Comparison of ENCODE assay signal across 8 cellular contexts in the genomic region with DNA sequence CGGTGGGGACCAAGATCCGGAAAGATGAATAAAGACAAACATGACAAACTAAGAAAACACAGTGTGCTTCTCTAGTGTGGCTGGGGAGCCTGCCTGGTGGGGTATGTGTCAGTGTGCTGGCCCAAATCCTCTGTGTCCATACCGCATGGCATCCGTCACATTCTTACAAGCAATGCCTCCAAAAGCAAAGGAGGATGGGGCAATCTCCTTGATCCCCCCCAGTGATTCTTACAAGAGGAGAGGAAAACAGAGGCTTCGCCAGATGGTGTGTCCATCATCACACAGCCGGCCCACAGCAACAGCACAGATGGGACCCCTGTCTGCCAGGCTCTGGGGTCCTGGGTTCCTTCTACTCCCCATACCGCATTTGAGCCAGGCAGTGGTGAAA. TPM values are rescaled to one million over a fixed set of nuclear protein-coding genes. Genes with fewer than 3 reads are reported as not detected.
A peak's percentile ranks its signal among the peaks of the same experiment; 100 is the strongest.
DNase-seq lines count a peak whose midpoint lies in the region; ATAC-seq and TF ChIP-seq lines count a peak whose summit lies in the region.

No MANE protein-coding gene starts in this region.

- no peak overlapping the region for H3K27ac Mint-ChIP-seq in activated CD4-positive, alpha-beta T cell treated with anti-CD3 and anti-CD28 coated beads, Interleukin-2, amount 10 ng/mL, durations not matched to agents 7 days and 5 days

- 45 to 59% methylated on average over 5 to 7 of the region's 7 CpGs for WGBS in thyroid gland, 2 donors

- no peak for TF ChIP-seq CTCF in ascending aorta (IDR thresholded peaks at IDR 0.05)
- no peak for TF ChIP-seq CTCF in left lung (IDR thresholded peaks at IDR 0.05)
- TF ChIP-seq CTCF in thyroid gland (IDR thresholded peaks at IDR 0.05): no peak

- no peak overlapping the region for H3K4me2 ChIP-seq in Karpas-422 (ENCODE audit: low read depth, low read length, poor library complexity, severe bottlenecking)

- H3K9me2 ChIP-seq in Karpas-422 (replicated peaks; ENCODE audit: insufficient read depth, low read length): no peaks in the 10 kb centered on the region

- peak overlapping the region; percentile 44 for H3K4me3 Mint-ChIP-seq in activated CD4-positive, alpha-beta T cell treated with anti-CD3 and anti-CD28 coated beads, Interleukin-2, amount 10 ng/mL, durations not matched to agents 7 days and 5 days

- no peak for TF ChIP-seq POLR2A in thyroid gland (IDR thresholded peaks at IDR 0.05)

- peaks cover 22 to 32% of the 10 kb centered on the region in 2 donors for H3K4me1 ChIP-seq in ascending aorta
- H3K4me1 ChIP-seq in left lung: peaks cover 18 to 56% of the 10 kb centered on the region in 2 donors
- H3K4me1 ChIP-seq in thyroid gland: peaks cover 29 to 33% of the 10 kb centered on the region in 2 donors
- no peaks in the 10 kb centered on the region for H3K4me1 ChIP-seq in Karpas-422 (ENCODE audit: low read length)

- POLR2A ChIA-PET in activated CD4-positive, alpha-beta T cell treated with anti-CD3 and anti-CD28 coated beads, Interleukin-2, amount 10 ng/mL, durations not matched to agents 7 days and 5 days (lab: Charles Lee): no interaction called here

- H3K9ac ChIP-seq in Karpas-422 (ENCODE audit: low read length): no peak overlapping the region

- H3K27ac ChIP-seq in ascending aorta (peak overlapping the region; percentile 79 to 86), left lung (peak overlapping the region; percentile 87 to 88), thyroid gland (peak overlapping the region; percentile 69 to 74 (median 71)), Karpas-422 (ENCODE audit: low read length) (no peak overlapping the region)

- no peak overlapping the region for H2AFZ ChIP-seq in Karpas-422 (ENCODE audit: low read length)

- no peaks in the 10 kb centered on the region for H4K20me1 ChIP-seq in Karpas-422 (ENCODE audit: insufficient read depth, low read depth, low read length)

- DNase-seq in activated CD4-positive, alpha-beta T cell treated with anti-CD3 and anti-CD28 coated beads, Interleukin-2, amount 10 ng/mL, durations not matched to agents 7 days and 5 days: no peak
- DNase-seq in activated CD4-positive, alpha-beta T cell treated with anti-CD3 and anti-CD28 coated beads, Interleukin-2, amount 50 U/mL, for 4 hours: no peak
- DNase-seq in ascending aorta (ENCODE audit: low spot score in 2 of 2) (peak in 1 of 2 donors; percentile 79), left lung (no peak), thyroid gland (peak in 1 of 2 donors; percentile 22), middle frontal gyrus (ENCODE audit: extremely low spot score, low spot score) (no peak), Karpas-422 (no peak)
- no peak for DNase-seq in stimulated activated naive CD4-positive, alpha-beta T cell treated with Interleukin-2 at 50 U/mL for 16 hours (lab: John Stamatoyannopoulos, UW)

- H3K36me3 ChIP-seq in ascending aorta: peaks cover 0 to 8% of the 10 kb centered on the region in 2 donors
- H3K36me3 ChIP-seq in left lung: no peaks in the 10 kb centered on the region
- no peaks in the 10 kb centered on the region for H3K36me3 ChIP-seq in thyroid gland
- no peaks in the 10 kb centered on the region for H3K36me3 ChIP-seq in Karpas-422 (ENCODE audit: insufficient read depth, low read length)

- H3K27me3 ChIP-seq in ascending aorta (no peaks in the 10 kb centered on the region), left lung (no peaks in the 10 kb centered on the region), thyroid gland (no peaks in the 10 kb centered on the region), Karpas-422 (ENCODE audit: low read length) (no peaks in the 10 kb centered on the region)

- peaks cover 6% of the 10 kb centered on the region for H3K27me3 Mint-ChIP-seq in activated CD4-positive, alpha-beta T cell treated with anti-CD3 and anti-CD28 coated beads, Interleukin-2, amount 10 ng/mL, durations not matched to agents 7 days and 5 days

- no peaks in the 10 kb centered on the region for H3K9me3 Mint-ChIP-seq in activated CD4-positive, alpha-beta T cell treated with anti-CD3 and anti-CD28 coated beads, Interleukin-2, amount 10 ng/mL, durations not matched to agents 7 days and 5 days

- H3K36me3 Mint-ChIP-seq in activated CD4-positive, alpha-beta T cell treated with anti-CD3 and anti-CD28 coated beads, Interleukin-2, amount 10 ng/mL, durations not matched to agents 7 days and 5 days (ENCODE audit: low read depth): no peaks in the 10 kb centered on the region

- no peak for ATAC-seq in left lung

- intact Hi-C loops in ascending aorta (cut with DNase I): loop anchor here (1.0 to 10.0 kb wide), 6 partner anchors 17 to 522 kb away; partner anchors contain the start of genes ARPC4, BRPF1, CRELD1 and JAGN1
- intact Hi-C loops in left lung (cut with DNase I): no loop called here
- intact Hi-C loops in thyroid gland (cut with DNase I): no loop called here

- H3K4me3 ChIP-seq in ascending aorta (peak overlapping the region; percentile 62 to 89), left lung (peak overlapping the region; percentile 38 to 57), thyroid gland (replicated peaks in 1 of 3) (peak overlapping the region in 2 of 3 donors; percentile 26 to 46), Karpas-422 (ENCODE audit: low read length) (no peak overlapping the region)

- H3K79me2 ChIP-seq in Karpas-422 (ENCODE audit: low read length): no peaks in the 10 kb centered on the region

- H3K4me1 Mint-ChIP-seq in activated CD4-positive, alpha-beta T cell treated with anti-CD3 and anti-CD28 coated beads, Interleukin-2, amount 10 ng/mL, durations not matched to agents 7 days and 5 days: peaks cover 16% of the 10 kb centered on the region

- H3K9me3 ChIP-seq in ascending aorta: no peaks in the 10 kb centered on the region
- no peaks in the 10 kb centered on the region for H3K9me3 ChIP-seq in left lung
- no peaks in the 10 kb centered on the region for H3K9me3 ChIP-seq in thyroid gland
- no peaks in the 10 kb centered on the region for H3K9me3 ChIP-seq in Karpas-422 (ENCODE audit: low read length)

- CTCF ChIA-PET in activated CD4-positive, alpha-beta T cell treated with anti-CD3 and anti-CD28 coated beads, Interleukin-2, amount 10 ng/mL, durations not matched to agents 7 days and 5 days (lab: Charles Lee): interaction anchor here (0.5 to 3.7 kb wide), 5 partner anchors 9 to 119 kb away, joined by 3 to 20 read pairs (median 4); partner anchors contain the start of gene CRELD1

RNA-seq across cellular contexts. Expression of gene IL17RC, which starts 0.6 kb away (rescaled TPM):
- under 1 TPM; 0.32 to 0.52 TPM for total RNA-seq in activated CD4-positive, alpha-beta T cell treated with anti-CD3 and anti-CD28 coated beads, Interleukin-2, amount 10 ng/mL, durations not matched to agents 7 days and 5 days
- total RNA-seq in ascending aorta (82.5 TPM), left lung (10 to 100 TPM; 20.4 to 26.2 TPM), thyroid gland (10 to 100 TPM; 64.2 to 70.2 (median 68.0) TPM)
- total RNA-seq in Karpas-422 (2014; rRNA removed; shearing (Covaris generic); ENCODE audit: low replicate concordance): 0.54 and 2.5 TPM in 2 replicates

RNA-seq across cellular contexts. Expression of gene IL17RE, which starts 13.7 kb away (rescaled TPM):
- 1 to 10 TPM; 1.5 to 2.7 TPM for total RNA-seq in activated CD4-positive, alpha-beta T cell treated with anti-CD3 and anti-CD28 coated beads, Interleukin-2, amount 10 ng/mL, durations not matched to agents 7 days and 5 days
- total RNA-seq in ascending aorta: 21.7 TPM
- 10 to 100 TPM; 14.4 to 22.5 TPM for total RNA-seq in left lung
- total RNA-seq in thyroid gland: 1 to 10 TPM; 3.7 to 8.1 (median 6.7) TPM
- not detected in 2 replicates for total RNA-seq in Karpas-422 (2014; rRNA removed; shearing (Covaris generic); ENCODE audit: low replicate concordance)

RNA-seq across cellular contexts. Expression of gene CRELD1, which starts 17.3 kb away (rescaled TPM):
- 10 to 100 TPM; 13.9 to 16.0 TPM for total RNA-seq in activated CD4-positive, alpha-beta T cell treated with anti-CD3 and anti-CD28 coated beads, Interleukin-2, amount 10 ng/mL, durations not matched to agents 7 days and 5 days
- total RNA-seq in ascending aorta (35.8 TPM), left lung (10 to 100 TPM; 29.9 to 56.8 TPM), thyroid gland (100 to 1,000 TPM in 2 of 4 donors, 10 to 100 TPM in 2; 57.3 to 192 (median 96.7) TPM)
- 5.6 and 33.7 TPM in 2 replicates for total RNA-seq in Karpas-422 (2014; rRNA removed; shearing (Covaris generic); ENCODE audit: low replicate concordance)

RNA-seq across cellular contexts. Expression of gene JAGN1, which starts 25.9 kb away (rescaled TPM):
- 10 to 100 TPM; 29.6 to 30.6 TPM for total RNA-seq in activated CD4-positive, alpha-beta T cell treated with anti-CD3 and anti-CD28 coated beads, Interleukin-2, amount 10 ng/mL, durations not matched to agents 7 days and 5 days
- total RNA-seq in ascending aorta: 55.2 TPM
- 10 to 100 TPM; 25.1 to 31.8 TPM for total RNA-seq in left lung
- total RNA-seq in thyroid gland: 10 to 100 TPM; 18.9 to 37.5 (median 32.7) TPM
- 33.5 and 39.2 TPM in 2 replicates for total RNA-seq in Karpas-422 (2014; rRNA removed; shearing (Covaris generic); ENCODE audit: low replicate concordance)

RNA-seq across cellular contexts. Expression of gene PRRT3, which starts 35.9 kb away (rescaled TPM):
- total RNA-seq in activated CD4-positive, alpha-beta T cell treated with anti-CD3 and anti-CD28 coated beads, Interleukin-2, amount 10 ng/mL, durations not matched to agents 7 days and 5 days: 1 to 10 TPM; 4.8 to 5.5 TPM
- 1.1 TPM for total RNA-seq in ascending aorta
- total RNA-seq in left lung: 1 to 10 TPM; 1.8 to 2.5 TPM
- total RNA-seq in thyroid gland: 1 to 10 TPM; 2.8 to 8.5 (median 6.6) TPM
- 1.0 and 2.1 TPM in 2 replicates for total RNA-seq in Karpas-422 (2014; rRNA removed; shearing (Covaris generic); ENCODE audit: low replicate concordance)
